ENCODE assay signal across 1 cellular context in the genomic region with DNA sequence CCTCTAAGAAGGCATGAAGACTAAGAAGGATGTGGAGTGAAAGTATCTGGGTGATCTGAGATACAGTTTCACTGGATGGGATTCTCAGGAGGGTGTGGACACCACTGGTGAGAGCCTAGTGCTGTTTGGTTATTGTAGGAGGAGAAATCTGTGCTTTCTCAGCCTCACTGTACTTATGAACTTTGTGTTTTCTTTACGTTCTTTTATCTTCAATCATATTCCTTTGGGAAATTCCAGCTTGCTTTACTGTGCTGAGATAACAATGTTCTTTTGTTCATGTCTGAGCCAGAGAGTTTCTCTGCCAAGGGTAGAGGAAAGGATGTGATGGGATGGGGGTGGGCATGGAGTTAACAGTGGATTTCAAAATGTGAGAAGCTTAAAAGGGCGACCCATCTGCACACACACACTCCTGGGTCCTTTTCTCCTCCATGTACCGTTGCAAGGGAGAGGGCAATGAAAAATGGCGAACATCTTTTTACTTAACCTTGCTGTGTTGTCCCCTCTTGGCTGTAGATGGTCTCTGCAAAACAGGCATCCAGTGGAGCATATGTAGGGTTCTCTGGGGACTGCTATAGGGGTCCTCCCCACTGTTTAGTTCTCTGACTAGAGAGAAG.
TF ChIP-seq lines count a peak whose summit lies in the region.

No MANE protein-coding gene starts in this region.

TF ChIP-seq in HepG2, 621 proteins besides CTCF, POLR2A, EP300 and RAD21 (continues in another document):
- peak; percentile 95 for TF ChIP-seq GFI1 (CRISPR knock-in tag; IDR thresholded peaks at IDR 0.05; ENCODE audit: borderline replicate concordance)
- peak; percentile 83; the same call in 1 of the 2 replicates for TF ChIP-seq SOX5 (CRISPR knock-in tag; IDR thresholded peaks at IDR 0.05; ENCODE audit: borderline replicate concordance)
- peak; percentile 32 for TF ChIP-seq ASH2L (IDR thresholded peaks at IDR 0.05; ENCODE audit: insufficient read length, low read depth, low read length)
- TF ChIP-seq PAX8 (CRISPR knock-in tag; IDR thresholded peaks at IDR 0.05; ENCODE audit: borderline replicate concordance), result no peak
- no peak for TF ChIP-seq POLR2G (IDR thresholded peaks at IDR 0.05; ENCODE audit: low read depth, low read length)
- TF ChIP-seq, protein P1, sequence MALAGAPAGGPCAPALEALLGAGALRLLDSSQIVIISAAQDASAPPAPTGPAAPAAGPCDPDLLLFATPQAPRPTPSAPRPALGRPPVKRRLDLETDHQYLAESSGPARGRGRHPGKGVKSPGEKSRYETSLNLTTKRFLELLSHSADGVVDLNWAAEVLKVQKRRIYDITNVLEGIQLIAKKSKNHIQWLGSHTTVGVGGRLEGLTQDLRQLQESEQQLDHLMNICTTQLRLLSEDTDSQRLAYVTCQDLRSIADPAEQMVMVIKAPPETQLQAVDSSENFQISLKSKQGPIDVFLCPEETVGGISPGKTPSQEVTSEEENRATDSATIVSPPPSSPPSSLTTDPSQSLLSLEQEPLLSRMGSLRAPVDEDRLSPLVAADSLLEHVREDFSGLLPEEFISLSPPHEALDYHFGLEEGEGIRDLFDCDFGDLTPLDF (CRISPR knock-in tag; IDR thresholded peaks at IDR 0.05), result no peak
- no peak for TF ChIP-seq SATB2 (CRISPR knock-in tag; IDR thresholded peaks at IDR 0.05)
- no peak for TF ChIP-seq TBP (CRISPR knock-in tag; IDR thresholded peaks at IDR 0.05)
- no peak for TF ChIP-seq NFKB2 (CRISPR knock-in tag; IDR thresholded peaks at IDR 0.05; ENCODE audit: borderline replicate concordance)
- 0 out of 2 replicates have a peak, but pooled peaks have one; percentile 10 for TF ChIP-seq BHLHE40 (IDR thresholded peaks at IDR 0.05; ENCODE audit: low read length)
- TF ChIP-seq PHF21A (CRISPR knock-in tag; IDR thresholded peaks at IDR 0.05), result peak; percentile 33; the same call in 1 of the 2 replicates
- peak; percentile 64; the same call in 1 of the 2 replicates for TF ChIP-seq HMG20B (CRISPR knock-in tag; conservative IDR thresholded peaks at IDR 0.05)
- TF ChIP-seq SMC3 (IDR thresholded peaks at IDR 0.05; ENCODE audit: low read length), result no peak
- peak; percentile 49; the same call in 1 of the 2 replicates for TF ChIP-seq EHMT2 (IDR thresholded peaks at IDR 0.05; ENCODE audit: borderline replicate concordance, low read depth, low read length)
- 0 out of 2 replicates have a peak, but pooled peaks have one; percentile 12 for TF ChIP-seq HDAC1 (CRISPR knock-in tag; IDR thresholded peaks at IDR 0.05)
- TF ChIP-seq MTF2 (CRISPR knock-in tag; IDR thresholded peaks at IDR 0.05; ENCODE audit: borderline replicate concordance), result no peak
- peak; percentile 44; the same call in 1 of the 2 replicates for TF ChIP-seq HMG20A (CRISPR knock-in tag; IDR thresholded peaks at IDR 0.05; ENCODE audit: borderline replicate concordance)
- no peak for TF ChIP-seq SCMH1 (CRISPR knock-in tag; IDR thresholded peaks at IDR 0.05; ENCODE audit: borderline replicate concordance)
- TF ChIP-seq, protein P2, sequence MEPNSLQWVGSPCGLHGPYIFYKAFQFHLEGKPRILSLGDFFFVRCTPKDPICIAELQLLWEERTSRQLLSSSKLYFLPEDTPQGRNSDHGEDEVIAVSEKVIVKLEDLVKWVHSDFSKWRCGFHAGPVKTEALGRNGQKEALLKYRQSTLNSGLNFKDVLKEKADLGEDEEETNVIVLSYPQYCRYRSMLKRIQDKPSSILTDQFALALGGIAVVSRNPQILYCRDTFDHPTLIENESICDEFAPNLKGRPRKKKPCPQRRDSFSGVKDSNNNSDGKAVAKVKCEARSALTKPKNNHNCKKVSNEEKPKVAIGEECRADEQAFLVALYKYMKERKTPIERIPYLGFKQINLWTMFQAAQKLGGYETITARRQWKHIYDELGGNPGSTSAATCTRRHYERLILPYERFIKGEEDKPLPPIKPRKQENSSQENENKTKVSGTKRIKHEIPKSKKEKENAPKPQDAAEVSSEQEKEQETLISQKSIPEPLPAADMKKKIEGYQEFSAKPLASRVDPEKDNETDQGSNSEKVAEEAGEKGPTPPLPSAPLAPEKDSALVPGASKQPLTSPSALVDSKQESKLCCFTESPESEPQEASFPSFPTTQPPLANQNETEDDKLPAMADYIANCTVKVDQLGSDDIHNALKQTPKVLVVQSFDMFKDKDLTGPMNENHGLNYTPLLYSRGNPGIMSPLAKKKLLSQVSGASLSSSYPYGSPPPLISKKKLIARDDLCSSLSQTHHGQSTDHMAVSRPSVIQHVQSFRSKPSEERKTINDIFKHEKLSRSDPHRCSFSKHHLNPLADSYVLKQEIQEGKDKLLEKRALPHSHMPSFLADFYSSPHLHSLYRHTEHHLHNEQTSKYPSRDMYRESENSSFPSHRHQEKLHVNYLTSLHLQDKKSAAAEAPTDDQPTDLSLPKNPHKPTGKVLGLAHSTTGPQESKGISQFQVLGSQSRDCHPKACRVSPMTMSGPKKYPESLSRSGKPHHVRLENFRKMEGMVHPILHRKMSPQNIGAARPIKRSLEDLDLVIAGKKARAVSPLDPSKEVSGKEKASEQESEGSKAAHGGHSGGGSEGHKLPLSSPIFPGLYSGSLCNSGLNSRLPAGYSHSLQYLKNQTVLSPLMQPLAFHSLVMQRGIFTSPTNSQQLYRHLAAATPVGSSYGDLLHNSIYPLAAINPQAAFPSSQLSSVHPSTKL (CRISPR knock-in tag; IDR thresholded peaks at IDR 0.05), result peak; percentile 43; the same call in 1 of the 2 replicates
- peak; percentile 47 for TF ChIP-seq TEAD3 (CRISPR knock-in tag; optimal IDR thresholded peaks at IDR 0.05; ENCODE audit: borderline replicate concordance)
- 0 out of 2 replicates have a peak, but pooled peaks have one; percentile 19 for TF ChIP-seq TCF7 (IDR thresholded peaks at IDR 0.05; ENCODE audit: low read depth)
- TF ChIP-seq, protein P3, sequence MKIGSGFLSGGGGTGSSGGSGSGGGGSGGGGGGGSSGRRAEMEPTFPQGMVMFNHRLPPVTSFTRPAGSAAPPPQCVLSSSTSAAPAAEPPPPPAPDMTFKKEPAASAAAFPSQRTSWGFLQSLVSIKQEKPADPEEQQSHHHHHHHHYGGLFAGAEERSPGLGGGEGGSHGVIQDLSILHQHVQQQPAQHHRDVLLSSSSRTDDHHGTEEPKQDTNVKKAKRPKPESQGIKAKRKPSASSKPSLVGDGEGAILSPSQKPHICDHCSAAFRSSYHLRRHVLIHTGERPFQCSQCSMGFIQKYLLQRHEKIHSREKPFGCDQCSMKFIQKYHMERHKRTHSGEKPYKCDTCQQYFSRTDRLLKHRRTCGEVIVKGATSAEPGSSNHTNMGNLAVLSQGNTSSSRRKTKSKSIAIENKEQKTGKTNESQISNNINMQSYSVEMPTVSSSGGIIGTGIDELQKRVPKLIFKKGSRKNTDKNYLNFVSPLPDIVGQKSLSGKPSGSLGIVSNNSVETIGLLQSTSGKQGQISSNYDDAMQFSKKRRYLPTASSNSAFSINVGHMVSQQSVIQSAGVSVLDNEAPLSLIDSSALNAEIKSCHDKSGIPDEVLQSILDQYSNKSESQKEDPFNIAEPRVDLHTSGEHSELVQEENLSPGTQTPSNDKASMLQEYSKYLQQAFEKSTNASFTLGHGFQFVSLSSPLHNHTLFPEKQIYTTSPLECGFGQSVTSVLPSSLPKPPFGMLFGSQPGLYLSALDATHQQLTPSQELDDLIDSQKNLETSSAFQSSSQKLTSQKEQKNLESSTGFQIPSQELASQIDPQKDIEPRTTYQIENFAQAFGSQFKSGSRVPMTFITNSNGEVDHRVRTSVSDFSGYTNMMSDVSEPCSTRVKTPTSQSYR (CRISPR knock-in tag; IDR thresholded peaks at IDR 0.05; ENCODE audit: borderline replicate concordance), result peak; percentile 28; the same call in 1 of the 2 replicates
- TF ChIP-seq SOX6 (IDR thresholded peaks at IDR 0.05), result no peak
- TF ChIP-seq SOX6 (CRISPR knock-in tag; IDR thresholded peaks at IDR 0.05), result 0 out of 2 replicates have a peak, but pooled peaks have one; percentile 61
- TF ChIP-seq HNF4A (CRISPR knock-in tag; IDR thresholded peaks at IDR 0.05), result peak; percentile 24; the same call in 1 of the 2 replicates
- TF ChIP-seq, protein P4, sequence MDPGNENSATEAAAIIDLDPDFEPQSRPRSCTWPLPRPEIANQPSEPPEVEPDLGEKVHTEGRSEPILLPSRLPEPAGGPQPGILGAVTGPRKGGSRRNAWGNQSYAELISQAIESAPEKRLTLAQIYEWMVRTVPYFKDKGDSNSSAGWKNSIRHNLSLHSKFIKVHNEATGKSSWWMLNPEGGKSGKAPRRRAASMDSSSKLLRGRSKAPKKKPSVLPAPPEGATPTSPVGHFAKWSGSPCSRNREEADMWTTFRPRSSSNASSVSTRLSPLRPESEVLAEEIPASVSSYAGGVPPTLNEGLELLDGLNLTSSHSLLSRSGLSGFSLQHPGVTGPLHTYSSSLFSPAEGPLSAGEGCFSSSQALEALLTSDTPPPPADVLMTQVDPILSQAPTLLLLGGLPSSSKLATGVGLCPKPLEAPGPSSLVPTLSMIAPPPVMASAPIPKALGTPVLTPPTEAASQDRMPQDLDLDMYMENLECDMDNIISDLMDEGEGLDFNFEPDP (CRISPR knock-in tag; conservative IDR thresholded peaks at IDR 0.05), result no peak
- peak; percentile 31; the same call in 1 of the 2 replicates for TF ChIP-seq NCOA2 (CRISPR knock-in tag; IDR thresholded peaks at IDR 0.05)
- no peak for TF ChIP-seq IKZF1 (IDR thresholded peaks at IDR 0.05)
- TF ChIP-seq KAT8 (CRISPR knock-in tag; IDR thresholded peaks at IDR 0.05), result no peak
- no peak for TF ChIP-seq MXD4 (CRISPR knock-in tag; IDR thresholded peaks at IDR 0.05)
- TF ChIP-seq, protein P5, sequence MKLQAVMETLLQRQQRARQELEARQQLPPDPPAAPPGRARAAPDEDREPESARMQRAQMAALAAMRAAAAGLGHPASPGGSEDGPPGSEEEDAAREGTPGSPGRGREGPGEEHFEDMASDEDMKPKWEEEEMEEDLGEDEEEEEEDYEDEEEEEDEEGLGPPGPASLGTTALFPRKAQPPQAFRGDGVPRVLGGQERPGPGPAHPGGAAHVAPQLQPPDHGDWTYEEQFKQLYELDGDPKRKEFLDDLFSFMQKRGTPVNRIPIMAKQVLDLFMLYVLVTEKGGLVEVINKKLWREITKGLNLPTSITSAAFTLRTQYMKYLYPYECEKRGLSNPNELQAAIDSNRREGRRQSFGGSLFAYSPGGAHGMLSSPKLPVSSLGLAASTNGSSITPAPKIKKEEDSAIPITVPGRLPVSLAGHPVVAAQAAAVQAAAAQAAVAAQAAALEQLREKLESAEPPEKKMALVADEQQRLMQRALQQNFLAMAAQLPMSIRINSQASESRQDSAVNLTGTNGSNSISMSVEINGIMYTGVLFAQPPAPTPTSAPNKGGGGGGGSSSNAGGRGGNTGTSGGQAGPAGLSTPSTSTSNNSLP (IDR thresholded peaks at IDR 0.05; ENCODE audit: low read depth, low read length), result 0 out of 2 replicates have a peak, but pooled peaks have one; percentile 9
- no peak for TF ChIP-seq SNRNP70 (IDR thresholded peaks at IDR 0.05; ENCODE audit: low read depth, low read length)
- TF ChIP-seq, protein P6, sequence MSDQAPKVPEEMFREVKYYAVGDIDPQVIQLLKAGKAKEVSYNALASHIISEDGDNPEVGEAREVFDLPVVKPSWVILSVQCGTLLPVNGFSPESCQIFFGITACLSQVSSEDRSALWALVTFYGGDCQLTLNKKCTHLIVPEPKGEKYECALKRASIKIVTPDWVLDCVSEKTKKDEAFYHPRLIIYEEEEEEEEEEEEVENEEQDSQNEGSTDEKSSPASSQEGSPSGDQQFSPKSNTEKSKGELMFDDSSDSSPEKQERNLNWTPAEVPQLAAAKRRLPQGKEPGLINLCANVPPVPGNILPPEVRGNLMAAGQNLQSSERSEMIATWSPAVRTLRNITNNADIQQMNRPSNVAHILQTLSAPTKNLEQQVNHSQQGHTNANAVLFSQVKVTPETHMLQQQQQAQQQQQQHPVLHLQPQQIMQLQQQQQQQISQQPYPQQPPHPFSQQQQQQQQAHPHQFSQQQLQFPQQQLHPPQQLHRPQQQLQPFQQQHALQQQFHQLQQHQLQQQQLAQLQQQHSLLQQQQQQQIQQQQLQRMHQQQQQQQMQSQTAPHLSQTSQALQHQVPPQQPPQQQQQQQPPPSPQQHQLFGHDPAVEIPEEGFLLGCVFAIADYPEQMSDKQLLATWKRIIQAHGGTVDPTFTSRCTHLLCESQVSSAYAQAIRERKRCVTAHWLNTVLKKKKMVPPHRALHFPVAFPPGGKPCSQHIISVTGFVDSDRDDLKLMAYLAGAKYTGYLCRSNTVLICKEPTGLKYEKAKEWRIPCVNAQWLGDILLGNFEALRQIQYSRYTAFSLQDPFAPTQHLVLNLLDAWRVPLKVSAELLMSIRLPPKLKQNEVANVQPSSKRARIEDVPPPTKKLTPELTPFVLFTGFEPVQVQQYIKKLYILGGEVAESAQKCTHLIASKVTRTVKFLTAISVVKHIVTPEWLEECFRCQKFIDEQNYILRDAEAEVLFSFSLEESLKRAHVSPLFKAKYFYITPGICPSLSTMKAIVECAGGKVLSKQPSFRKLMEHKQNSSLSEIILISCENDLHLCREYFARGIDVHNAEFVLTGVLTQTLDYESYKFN (CRISPR knock-in tag; conservative IDR thresholded peaks at IDR 0.05), result peak; percentile 29
- TF ChIP-seq SOX13 (IDR thresholded peaks at IDR 0.05), result no peak
- peak in 1 of 2 experiments; percentile 90; a peak in 2 of 4 replicates for TF ChIP-seq SOX13 (CRISPR knock-in tag; conservative IDR thresholded peaks at IDR 0.05 in 1 of 2, IDR thresholded peaks at IDR 0.05 in 1 of 2)
- TF ChIP-seq, protein P7, sequence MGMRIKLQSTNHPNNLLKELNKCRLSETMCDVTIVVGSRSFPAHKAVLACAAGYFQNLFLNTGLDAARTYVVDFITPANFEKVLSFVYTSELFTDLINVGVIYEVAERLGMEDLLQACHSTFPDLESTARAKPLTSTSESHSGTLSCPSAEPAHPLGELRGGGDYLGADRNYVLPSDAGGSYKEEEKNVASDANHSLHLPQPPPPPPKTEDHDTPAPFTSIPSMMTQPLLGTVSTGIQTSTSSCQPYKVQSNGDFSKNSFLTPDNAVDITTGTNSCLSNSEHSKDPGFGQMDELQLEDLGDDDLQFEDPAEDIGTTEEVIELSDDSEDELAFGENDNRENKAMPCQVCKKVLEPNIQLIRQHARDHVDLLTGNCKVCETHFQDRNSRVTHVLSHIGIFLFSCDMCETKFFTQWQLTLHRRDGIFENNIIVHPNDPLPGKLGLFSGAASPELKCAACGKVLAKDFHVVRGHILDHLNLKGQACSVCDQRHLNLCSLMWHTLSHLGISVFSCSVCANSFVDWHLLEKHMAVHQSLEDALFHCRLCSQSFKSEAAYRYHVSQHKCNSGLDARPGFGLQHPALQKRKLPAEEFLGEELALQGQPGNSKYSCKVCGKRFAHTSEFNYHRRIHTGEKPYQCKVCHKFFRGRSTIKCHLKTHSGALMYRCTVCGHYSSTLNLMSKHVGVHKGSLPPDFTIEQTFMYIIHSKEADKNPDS (CRISPR knock-in tag; IDR thresholded peaks at IDR 0.05), result no peak
- peak; percentile 48 for TF ChIP-seq GATAD2A (CRISPR knock-in tag; IDR thresholded peaks at IDR 0.05)
- peak; percentile 45 for TF ChIP-seq SAP130 (CRISPR knock-in tag; IDR thresholded peaks at IDR 0.05; ENCODE audit: low read depth)
- TF ChIP-seq SSRP1 (CRISPR knock-in tag; IDR thresholded peaks at IDR 0.05), result no peak
- no peak for TF ChIP-seq ZNF121 (CRISPR knock-in tag; IDR thresholded peaks at IDR 0.05)
